In the genomic region with DNA sequence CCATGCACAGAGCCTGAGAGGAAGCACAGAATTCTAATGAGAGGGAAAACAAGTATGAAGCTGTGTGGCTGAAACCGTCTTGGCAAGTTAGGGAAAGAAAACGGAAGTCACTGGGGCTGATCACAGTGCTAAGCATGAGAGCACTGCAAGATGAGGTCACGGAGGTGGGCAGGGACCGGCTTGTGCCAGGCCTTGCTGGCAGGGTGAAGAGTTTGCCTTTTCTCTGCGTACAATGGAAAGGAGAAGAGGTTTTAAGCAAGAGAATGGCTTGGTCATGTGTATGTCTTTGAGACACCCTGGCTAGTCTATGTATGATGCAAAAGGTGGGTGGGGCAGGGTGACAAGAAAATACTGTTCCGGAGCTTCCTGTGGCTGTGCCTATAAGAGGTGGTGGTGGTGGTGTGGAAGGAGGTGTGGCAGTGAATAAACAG, we compare ENCODE assay signal across 14 cellular contexts.
DNase-seq lines count a peak whose midpoint lies in the region; ATAC-seq and TF ChIP-seq lines count a peak whose summit lies in the region.
"Had no signal": no experiment of that assay in that cellular context is flagged by ENCODE, and none has a peak within 500 bp of the region (broad histone marks: within the 10 kb centered on the region; RNA-seq: fewer than 3 reads in every experiment).

No MANE protein-coding gene starts in this region.

- no peak overlapping the region for H3K18ac ChIP-seq in neuronal stem cell (ENCODE audit: low read length)

- no peak overlapping the region for H3K4ac ChIP-seq in neuronal stem cell (ENCODE audit: low read length)

- H2BK15ac ChIP-seq in neuronal stem cell (ENCODE audit: low read length) = no peak overlapping the region

- no peaks in the 10 kb centered on the region for H3K79me1 ChIP-seq in neuronal stem cell (ENCODE audit: low read depth, low read length)

- no peak overlapping the region for H2BK12ac ChIP-seq in neuronal stem cell (ENCODE audit: low read length)

- WGBS in neuronal stem cell (ENCODE audit: extremely low coverage in 2 of 2, insufficient read length in 2 of 2, insufficient replicate concordance in 1 of 2), 2 donors = no CpG with 5 or more reads among the region's 6 CpGs

- no peak overlapping the region for H3K4me2 ChIP-seq in neuronal stem cell (ENCODE audit: insufficient read depth, low read length, poor library complexity, severe bottlenecking)

- DNase-seq in GM12865 (ENCODE audit: low read depth) = peak; percentile 37
- DNase-seq in NOMO-1 (lab: John Stamatoyannopoulos, UW; ENCODE audit: unreplicated experiment in 2 of 2) = peak; percentile 90 to 95
- DNase-seq in epithelial cell of esophagus (ENCODE audit: low read depth) = peak; percentile 41
- no peak for DNase-seq in neuronal stem cell (ENCODE audit: low spot score)
- DNase-seq: activated gamma-delta T cell treated with Interleukin-2 at 50 U/mL for 16 hours, cortex of kidney, NCI-H2029 treated with DMSO at 0.1 percent for 48 hours, RPMI8226 had no signal

- H3K23ac ChIP-seq in neuronal stem cell (ENCODE audit: low read depth, low read length, poor library complexity) = no peak overlapping the region

- TF ChIP-seq CTCF in GM12865 (IDR thresholded peaks at IDR 0.05; ENCODE audit: insufficient read depth, low read depth, low read length, missing control alignments) (no peak), epithelial cell of esophagus (IDR thresholded peaks at IDR 0.05; ENCODE audit: insufficient read depth, low read depth, low read length, missing control alignments) (no peak)

- no peak overlapping the region for H3K9ac ChIP-seq in neuronal stem cell (ENCODE audit: low read depth, low read length, poor library complexity)

- H2BK5ac ChIP-seq in neuronal stem cell (ENCODE audit: low read length) = no peak overlapping the region

- H3K27ac ChIP-seq in neuronal stem cell (replicated peaks; ENCODE audit: low read length) = no peak overlapping the region
- H3K27ac ChIP-seq: ascending aorta, prostate gland had no signal

- H3K4me1 ChIP-seq in neuronal stem cell (ENCODE audit: control insufficient read depth in 2 of 2, insufficient read depth in 1 of 2, low read depth in 1 of 2, low read length in 2 of 2) = no peaks in the 10 kb centered on the region
- H3K4me1 ChIP-seq: ascending aorta, prostate gland had no signal

- H4K8ac ChIP-seq in neuronal stem cell (ENCODE audit: low read depth, low read length) = no peak overlapping the region

- no peak overlapping the region for H2BK120ac ChIP-seq in neuronal stem cell (ENCODE audit: low read depth, low read length)

- no peaks in the 10 kb centered on the region for H3K9me3 ChIP-seq in neuronal stem cell (replicated peaks in 1 of 2; ENCODE audit: control insufficient read depth in 2 of 2, insufficient read depth in 1 of 2, low read depth in 1 of 2, low read length in 2 of 2)
- H3K9me3 ChIP-seq: ascending aorta, prostate gland had no signal

- no peaks in the 10 kb centered on the region for H3K36me3 ChIP-seq in neuronal stem cell (replicated peaks in 1 of 2; ENCODE audit: control insufficient read depth in 2 of 2, insufficient read depth in 2 of 2, low read length in 2 of 2)
- H3K36me3 ChIP-seq: ascending aorta, prostate gland had no signal

- no peaks in the 10 kb centered on the region for H3K27me3 ChIP-seq in neuronal stem cell (ENCODE audit: control insufficient read depth in 3 of 3, insufficient read depth in 3 of 3, low read depth in 1 of 3, low read length in 3 of 3)
- H3K27me3 ChIP-seq: ascending aorta had no signal

- H3K4me3 ChIP-seq in GM12865 (ENCODE audit: low read depth, low read length) (no peak overlapping the region), epithelial cell of esophagus (ENCODE audit: low read length) (no peak overlapping the region), neuronal stem cell (ENCODE audit: low read length in 2 of 2) (no peak overlapping the region)
- H3K4me3 ChIP-seq: ascending aorta, prostate gland had no signal

- no peak overlapping the region for H4K91ac ChIP-seq in neuronal stem cell (ENCODE audit: low read depth, low read length, poor library complexity)

- peak overlapping the region; percentile 49 for H2AFZ ChIP-seq in neuronal stem cell (ENCODE audit: low read length)

- ATAC-seq in HG02642 (IDR thresholded peaks at IDR 0.05; ENCODE audit: poor library complexity, unreplicated experiment) (no peak), HG03039 (IDR thresholded peaks at IDR 0.05; ENCODE audit: unreplicated experiment) (no peak), HG03432 (IDR thresholded peaks at IDR 0.05; ENCODE audit: unreplicated experiment) (no peak), GM18502 (IDR thresholded peaks at IDR 0.05; ENCODE audit: poor library complexity, unreplicated experiment) (no peak)

- no peak overlapping the region for H2AK5ac ChIP-seq in neuronal stem cell (ENCODE audit: low read depth, low read length)

- H3K14ac ChIP-seq in neuronal stem cell (ENCODE audit: low read length) = no peak overlapping the region
